Comparison of ENCODE assay signal across 8 cellular contexts in genomic region chr5:151264113-151264512, GRCh38. TPM values are rescaled to one million over a fixed set of nuclear protein-coding genes. Genes with fewer than 3 reads are reported as not detected.
DNase-seq lines count a peak whose midpoint lies in the region; ATAC-seq and TF ChIP-seq lines count a peak whose summit lies in the region.

No MANE protein-coding gene starts in this region.

- no peaks in the 10 kb centered on the region for H3K4me1 Mint-ChIP-seq in immature natural killer cell

- peaks cover 3 to 33% (median 32%) of the 10 kb centered on the region in 3 donors for H3K36me3 Mint-ChIP-seq in immature natural killer cell

- H3K27ac Mint-ChIP-seq in immature natural killer cell = no peak overlapping the region

- peak; percentile 86 for ATAC-seq in PC-3
- peak; percentile 49 for ATAC-seq in aorta (ENCODE audit: low FRiP score)
- no peak for ATAC-seq in left ventricle myocardium superior
- no peak for ATAC-seq in GM21515 (IDR thresholded peaks at IDR 0.05; ENCODE audit: unreplicated experiment)

- BruUV-seq in PC-3 (replicated peaks; lab: Mats Ljungman, UMichigan) = no TSS peak

- no peaks in the 10 kb centered on the region for H3K9me2 ChIP-seq in PC-3 (replicated peaks; ENCODE audit: low read length)

- peaks cover 24% of the 10 kb centered on the region for H3K79me2 ChIP-seq in PC-3 (ENCODE audit: low read length)

- POLR2A ChIA-PET in PC-3 (lab: Charles Lee; ENCODE audit: unreplicated experiment) = interaction anchor here (1.5 kb wide), 1 partner anchor 11 kb away, joined by 7 read pairs; the partner anchor contains the start of gene GM2A

- no peak overlapping the region for H2AFZ ChIP-seq in PC-3 (ENCODE audit: low read length)

- no peaks in the 10 kb centered on the region for H3K27me3 Mint-ChIP-seq in immature natural killer cell (ENCODE audit: low read depth in 3 of 3)

- H3K36me3 ChIP-seq in PC-3 (ENCODE audit: low read depth, low read length) (peaks cover 35% of the 10 kb centered on the region), aorta (ENCODE audit: control insufficient read depth in 1 of 2, insufficient read depth in 2 of 2, low read length in 1 of 2) (peaks cover 3 to 4% of the 10 kb centered on the region in 2 donors)

- 71 to 83% methylated on average over 1 of the region's 1 CpG for WGBS in aorta, 2 donors

- H3K4me3 ChIP-seq in PC-3 (ENCODE audit: low read length) = peak overlapping the region; percentile 27
- no peak overlapping the region for H3K4me3 ChIP-seq in aorta (ENCODE audit: low read length in 2 of 2)

- peak overlapping the region; percentile 69 for H3K4me2 ChIP-seq in PC-3 (ENCODE audit: low read length)

- intact Hi-C loops in PC-3 (cut with micrococcal nuclease) = loop anchor here (1.0 kb wide), 1 partner anchor 11 kb away; the partner anchor contains the start of gene GM2A
- intact Hi-C loops in aorta (cut with DNase I) = no loop called here
- intact Hi-C loops in left ventricle myocardium superior (cut with micrococcal nuclease) = no loop called here

- peak; percentile 45 for DNase-seq in stimulated activated CD4-positive, alpha-beta T cell treated with anti-CD3 and anti-CD28 coated beads, Interleukin-1b, Interleukin-23, amount 100 ng/mL, for 48 hours
- DNase-seq in stimulated activated CD4-positive, alpha-beta T cell treated with anti-CD3 and anti-CD28 coated beads, Interleukin-4, amount 100 ng/mL, for 1 hour = no peak
- peak; percentile 94 for DNase-seq in PC-3
- DNase-seq in fibroblast of gingiva (ENCODE audit: low read depth) = peak; percentile 16
- no peak for DNase-seq in aorta
- no peak for DNase-seq in immature natural killer cell
- DNase-seq in left ventricle myocardium superior = no peak

- H3K4me1 ChIP-seq in PC-3 (ENCODE audit: insufficient read depth, low read length) = peaks cover 42% of the 10 kb centered on the region
- no peaks in the 10 kb centered on the region for H3K4me1 ChIP-seq in aorta (ENCODE audit: control insufficient read depth in 1 of 2, insufficient read depth in 2 of 2, low read length in 2 of 2)

- no peak overlapping the region for H3K4me3 Mint-ChIP-seq in immature natural killer cell

- H3K27ac ChIP-seq in PC-3 (ENCODE audit: low read length) (peak overlapping the region; percentile 91), aorta (ENCODE audit: low read depth in 1 of 2, low read length in 2 of 2) (no peak overlapping the region)

- H3F3A ChIP-seq in PC-3 (ENCODE audit: low read length, unreplicated experiment) = no peaks in the 10 kb centered on the region

- H3K9me3 Mint-ChIP-seq in immature natural killer cell = no peaks in the 10 kb centered on the region

- H3K27me3 ChIP-seq in PC-3 (ENCODE audit: low read length) (no peaks in the 10 kb centered on the region), aorta (ENCODE audit: control insufficient read depth in 1 of 2, insufficient read depth in 2 of 2, low read length in 1 of 2) (no peaks in the 10 kb centered on the region)

- CTCF ChIA-PET in PC-3 (lab: Charles Lee) = no interaction called here

- H3K9me3 ChIP-seq in PC-3 (ENCODE audit: low read length) (no peaks in the 10 kb centered on the region), aorta (ENCODE audit: control insufficient read depth, low read length) (no peaks in the 10 kb centered on the region)

- H4K20me1 ChIP-seq in PC-3 (ENCODE audit: low read length) = no peaks in the 10 kb centered on the region

- H3K9ac ChIP-seq in PC-3 (ENCODE audit: low read length) = peak overlapping the region; percentile 64

- peak; percentile 14; the same call in 1 of the 2 replicates for TF ChIP-seq CTCF in PC-3 (conservative IDR thresholded peaks at IDR 0.05; ENCODE audit: low read depth, low read length)

RNA-seq across cellular contexts. Expression of gene GM2A, which starts 11.1 kb away (rescaled TPM):
- total RNA-seq in PC-3 (2014; rRNA removed) (78.3 and 90.2 TPM in 2 replicates), aorta (10 to 100 TPM; 25.0 to 32.7 TPM), left ventricle myocardium superior (32.1 TPM)
- polyA plus RNA-seq in aorta (10 to 100 TPM; 13.7 to 17.2 TPM), immature natural killer cell (1 to 10 TPM; 4.6 to 8.7 (median 5.2) TPM)

RNA-seq across cellular contexts. Expression of gene SLC36A3, which starts 39.5 kb away (rescaled TPM):
- total RNA-seq in PC-3 (2014; rRNA removed) = not detected in 2 replicates
- not detected for total RNA-seq in aorta
- polyA plus RNA-seq in aorta = not detected
- not detected for polyA plus RNA-seq in immature natural killer cell
- not detected for total RNA-seq in left ventricle myocardium superior

RNA-seq across cellular contexts. Expression of gene CCDC69, which starts 40.2 kb away (rescaled TPM):
- total RNA-seq in PC-3 (2014; rRNA removed) (19.2 and 26.4 TPM in 2 replicates), aorta (10 to 100 TPM; 51.9 to 70.7 TPM), left ventricle myocardium superior (178 TPM)
- polyA plus RNA-seq in aorta (10 to 100 TPM in 1 of 2 donors, 1 to 10 TPM in 1; 9.8 to 37.2 TPM), immature natural killer cell (100 to 1,000 TPM in 2 of 3 donors, 10 to 100 TPM in 1; 88.1 to 256 (median 149) TPM)

Comparison
In these comparisons a context has a peak if more than half of its experiments do, and no peak if none do; other contexts are left out.
1. DNase-seq: peak in stimulated activated CD4-positive, alpha-beta T cell treated with anti-CD3 and anti-CD28 coated beads, Interleukin-1b, Interleukin-23, amount 100 ng/mL, for 48 hours (single experiment), PC-3 (single experiment) and fibroblast of gingiva (single experiment); none in stimulated activated CD4-positive, alpha-beta T cell treated with anti-CD3 and anti-CD28 coated beads, Interleukin-4, amount 100 ng/mL, for 1 hour (single experiment), aorta (0 of 2), immature natural killer cell (0 of 3) and left ventricle myocardium superior (single experiment).
2. ATAC-seq: peak in PC-3 (single experiment) and aorta (single experiment); none in left ventricle myocardium superior (single experiment) and GM21515 (single experiment).